14 cellular contexts compared by ENCODE assay signal in genomic region chr12:131965073-131965472, GRCh38.
"Had no signal": no experiment of that assay in that cellular context is flagged by ENCODE, and none has a peak within 500 bp of the region (broad histone marks: within the 10 kb centered on the region; RNA-seq: fewer than 3 reads in every experiment).

No MANE protein-coding gene starts in this region.

- H3K36me3 ChIP-seq: colonic mucosa had no signal

- H3K4me3 ChIP-seq: colonic mucosa, lower lobe of right lung, transverse colon had no signal

- H3K27ac ChIP-seq: colonic mucosa, lower lobe of right lung, transverse colon had no signal

- H3K27ac Mint-ChIP-seq: activated naive CD8-positive, alpha-beta T cell treated with anti-CD3 and anti-CD28 coated beads for 36 hours; stimulated activated naive B cell treated with anti-CD40 and anti-IgM and Interleukin-4, amounts not matched to agents 10 μg/mL and 1 μg/mL and 100 μg/mL, for 72 hours had no signal

- ATAC-seq: lower lobe of right lung; right cardiac atrium; stimulated activated naive B cell treated with anti-CD40 and anti-IgM and Interleukin-4, amounts not matched to agents 10 μg/mL and 1 μg/mL and 100 μg/mL, for 72 hours had no signal

- H3K9me3 Mint-ChIP-seq: activated naive CD8-positive, alpha-beta T cell treated with anti-CD3 and anti-CD28 coated beads for 36 hours; stimulated activated naive B cell treated with anti-CD40 and anti-IgM and Interleukin-4, amounts not matched to agents 10 μg/mL and 1 μg/mL and 100 μg/mL, for 72 hours had no signal

- DNase-seq: activated gamma-delta T cell; activated naive CD8-positive, alpha-beta T cell treated with anti-CD3 and anti-CD28 coated beads for 36 hours; activated T-cell treated with anti-CD3 and anti-CD28 coated beads, Interleukin-2, amount 50 U/mL, for 1 hour; anterior cingulate cortex; colonic mucosa; hippocampal formation; lower lobe of right lung; midbrain; right cardiac atrium; stimulated activated CD4-positive, alpha-beta T cell treated with anti-CD3 and anti-CD28 coated beads, Interleukin-2, amount 100 ng/mL, for 24 hours; stimulated activated naive B cell treated with anti-CD40 and anti-IgM and Interleukin-4, amounts not matched to agents 10 μg/mL and 1 μg/mL and 100 μg/mL, for 72 hours; substantia nigra; T-helper 2 cell; transverse colon had no signal

- H3K4me1 ChIP-seq: colonic mucosa had no signal

- H3K27me3 Mint-ChIP-seq: activated naive CD8-positive, alpha-beta T cell treated with anti-CD3 and anti-CD28 coated beads for 36 hours; stimulated activated naive B cell treated with anti-CD40 and anti-IgM and Interleukin-4, amounts not matched to agents 10 μg/mL and 1 μg/mL and 100 μg/mL, for 72 hours had no signal

- H3K9me3 ChIP-seq: colonic mucosa, lower lobe of right lung, transverse colon had no signal

- H3K4me3 Mint-ChIP-seq: activated naive CD8-positive, alpha-beta T cell treated with anti-CD3 and anti-CD28 coated beads for 36 hours; stimulated activated naive B cell treated with anti-CD40 and anti-IgM and Interleukin-4, amounts not matched to agents 10 μg/mL and 1 μg/mL and 100 μg/mL, for 72 hours had no signal

- H3K27me3 ChIP-seq: colonic mucosa, transverse colon had no signal
